Comparison of ENCODE assay signal across 8 cellular contexts in genomic region chr16:70380205-70380918, GRCh38. TPM values are rescaled to one million over a fixed set of nuclear protein-coding genes. Genes with fewer than 3 reads are reported as not detected.
A peak's percentile ranks its signal among the peaks of the same experiment; 100 is the strongest.
DNase-seq lines count a peak whose midpoint lies in the region; ATAC-seq and TF ChIP-seq lines count a peak whose summit lies in the region.

No MANE protein-coding gene starts in this region.

- no peaks in the 10 kb centered on the region for H3K27me3 Mint-ChIP-seq in activated CD4-positive, alpha-beta T cell treated with anti-CD3 and anti-CD28 coated beads, Interleukin-2, amount 10 ng/mL, durations not matched to agents 24 days and 14 days

- H3K4me1 Mint-ChIP-seq in activated CD4-positive, alpha-beta T cell treated with anti-CD3 and anti-CD28 coated beads, Interleukin-2, amount 10 ng/mL, durations not matched to agents 24 days and 14 days: peaks cover 5% of the 10 kb centered on the region

- no peak for ATAC-seq in HG03565 (IDR thresholded peaks at IDR 0.05; ENCODE audit: unreplicated experiment)

- H3K4me3 ChIP-seq in H7 (ENCODE audit: insufficient read depth, low read depth, low read length) (peak overlapping the region; percentile 87), NB4 (ENCODE audit: low read depth, low read length) (peak overlapping the region; percentile 93)

- intact Hi-C loops in activated CD4-positive, alpha-beta T cell treated with anti-CD3 and anti-CD28 coated beads, Interleukin-2, amount 10 ng/mL, durations not matched to agents 24 days and 14 days (cut with micrococcal nuclease): loop anchor here (1.0 to 5.0 kb wide), 5 partner anchors 8 to 272 kb away; partner anchors contain the start of genes COG4, FCSK and SF3B3

- H3K36me3 Mint-ChIP-seq in activated CD4-positive, alpha-beta T cell treated with anti-CD3 and anti-CD28 coated beads, Interleukin-2, amount 10 ng/mL, durations not matched to agents 24 days and 14 days (ENCODE audit: low read depth): peaks cover 39% of the 10 kb centered on the region

- H3K9me3 Mint-ChIP-seq in activated CD4-positive, alpha-beta T cell treated with anti-CD3 and anti-CD28 coated beads, Interleukin-2, amount 10 ng/mL, durations not matched to agents 24 days and 14 days: no peaks in the 10 kb centered on the region

- peak overlapping the region; percentile 88 for H3K4me3 Mint-ChIP-seq in activated CD4-positive, alpha-beta T cell treated with anti-CD3 and anti-CD28 coated beads, Interleukin-2, amount 10 ng/mL, durations not matched to agents 24 days and 14 days

- H3K27me3 ChIP-seq in H7 (ENCODE audit: control insufficient read depth, insufficient read depth, low read length): no peaks in the 10 kb centered on the region

- H3K36me3 ChIP-seq in H7 (replicated peaks; ENCODE audit: control insufficient read depth, insufficient read depth, low read length): peaks cover 8% of the 10 kb centered on the region

- TF ChIP-seq POLR2A in NB4 (IDR thresholded peaks at IDR 0.05; ENCODE audit: extremely low read depth, insufficient read length): no peak

- no peak for TF ChIP-seq CTCF in NB4 (IDR thresholded peaks at IDR 0.05; ENCODE audit: low read depth, low read length)

- H3K27ac Mint-ChIP-seq in activated CD4-positive, alpha-beta T cell treated with anti-CD3 and anti-CD28 coated beads, Interleukin-2, amount 10 ng/mL, durations not matched to agents 24 days and 14 days: peak overlapping the region; percentile 96

- DNase-seq in ELF-1 (ENCODE audit: low read depth, low spot score) (peak; percentile 94), H7 (peak; percentile 63), NB4 (ENCODE audit: low read depth) (peak; percentile 91), dermis blood vessel endothelial cell (peak; percentile 59), medulla oblongata (ENCODE audit: extremely low spot score) (peak; percentile 17)
- peak; percentile 87 for DNase-seq in activated CD4-positive, alpha-beta T cell treated with anti-CD3 and anti-CD28 coated beads, Interleukin-2, amount 10 ng/mL, durations not matched to agents 24 days and 14 days
- peak; percentile 59 for DNase-seq in stimulated activated CD8-positive, alpha-beta memory T cell treated with anti-CD3 and anti-CD28 coated beads, Interleukin-12 subunit alpha, Interleukin-12 subunit beta, amount 100 ng/mL, for 24 hours (ENCODE audit: extremely low read depth)

RNA-seq across cellular contexts. Expression of gene DDX19A, which starts 33.7 kb away (rescaled TPM):
- 55.3 and 56.2 TPM in 2 replicates for total RNA-seq in H7 (2014; rRNA removed; shearing (Covaris generic))
- 73.0 and 73.3 TPM in 2 replicates for total RNA-seq in activated CD4-positive, alpha-beta T cell treated with anti-CD3 and anti-CD28 coated beads, Interleukin-2, amount 10 ng/mL, durations not matched to agents 24 days and 14 days
- total RNA-seq in dermis blood vessel endothelial cell: 40.2 and 50.5 TPM in 2 replicates

RNA-seq across cellular contexts. Expression of gene ST3GAL2, which starts 58.5 kb away (rescaled TPM):
- 62.7 and 64.1 TPM in 2 replicates for total RNA-seq in H7 (2014; rRNA removed; shearing (Covaris generic))
- total RNA-seq in activated CD4-positive, alpha-beta T cell treated with anti-CD3 and anti-CD28 coated beads, Interleukin-2, amount 10 ng/mL, durations not matched to agents 24 days and 14 days: 27.9 and 37.0 TPM in 2 replicates
- total RNA-seq in dermis blood vessel endothelial cell: 52.4 and 61.2 TPM in 2 replicates

Comparison
In these comparisons a context has a peak if more than half of its experiments do, and no peak if none do; other contexts are left out.
1. DNase-seq: peak in every context shown above with its lines; median percentile 94 in ELF-1; 91 in NB4; 87 in activated CD4-positive, alpha-beta T cell treated with anti-CD3 and anti-CD28 coated beads, Interleukin-2, amount 10 ng/mL, durations not matched to agents 24 days and 14 days; 63 in H7; 59 in dermis blood vessel endothelial cell; 59 in stimulated activated CD8-positive, alpha-beta memory T cell treated with anti-CD3 and anti-CD28 coated beads, Interleukin-12 subunit alpha, Interleukin-12 subunit beta, amount 100 ng/mL, for 24 hours; 17 in medulla oblongata.